8 cellular contexts compared by ENCODE assay signal in genomic region chr19:11987405-11988231, GRCh38. TPM values are rescaled to one million over a fixed set of nuclear protein-coding genes. Genes with fewer than 3 reads are reported as not detected.
DNase-seq lines count a peak whose midpoint lies in the region; ATAC-seq and TF ChIP-seq lines count a peak whose summit lies in the region.

No MANE protein-coding gene starts in this region.

- H3K4me3 ChIP-seq in LNCaP clone FGC (ENCODE audit: low read depth, low read length) (peak overlapping the region; percentile 88), gastroesophageal sphincter (peak overlapping the region; percentile 87 to 98), neutrophil (ENCODE audit: low read depth in 1 of 2, low read length in 1 of 2) (peak overlapping the region; percentile 87 to 93), subcutaneous abdominal adipose tissue (ENCODE audit: low read depth in 1 of 5, low read length in 5 of 5) (peak overlapping the region; percentile 58 to 93 (median 90))

- H3K9me3 ChIP-seq in gastroesophageal sphincter: peaks cover 0 to under 1% (median 0%) of the 10 kb centered on the region in 3 donors
- no peaks in the 10 kb centered on the region for H3K9me3 ChIP-seq in neutrophil
- peaks cover 0 to 3% (median 1%) of the 10 kb centered on the region in 5 donors for H3K9me3 ChIP-seq in subcutaneous abdominal adipose tissue (ENCODE audit: control insufficient read depth in 5 of 5, low read length in 5 of 5)

- H3K27me3 ChIP-seq in gastroesophageal sphincter: no peaks in the 10 kb centered on the region
- H3K27me3 ChIP-seq in neutrophil: no peaks in the 10 kb centered on the region
- H3K27me3 ChIP-seq in subcutaneous abdominal adipose tissue (ENCODE audit: control insufficient read depth in 5 of 5, insufficient read depth in 4 of 5, low read length in 5 of 5): no peaks in the 10 kb centered on the region

- peak; percentile 79 for ATAC-seq in GM21717 (IDR thresholded peaks at IDR 0.05; ENCODE audit: unreplicated experiment)
- peak; percentile 98 for ATAC-seq in gastroesophageal sphincter

- TF ChIP-seq POLR2A in gastroesophageal sphincter (IDR thresholded peaks at IDR 0.05): peak; percentile 83

- DNase-seq in DMS 273 treated with DMSO at 0.1 percent for 48 hours (lab: John Stamatoyannopoulos, UW): peak; percentile 87
- peak; percentile 83 for DNase-seq in LNCaP clone FGC (ENCODE audit: low read depth)
- peak; percentile 95 to 97 for DNase-seq in SHP77 (lab: John Stamatoyannopoulos, UW)
- peak; percentile 92 for DNase-seq in activated gamma-delta T cell treated with Interleukin-2 at 50 U/mL for 16 hours

- WGBS in gastroesophageal sphincter (ENCODE audit: low coverage in 1 of 2), 2 donors: 0 to 1% methylated on average over 13 to 18 of the region's 52 CpGs

- peak overlapping the region; percentile 38 to 93 (median 82) for H3K9ac ChIP-seq in subcutaneous abdominal adipose tissue (ENCODE audit: low read length in 5 of 5)

- H3K27ac ChIP-seq in gastroesophageal sphincter: peak overlapping the region; percentile 89 to 98 (median 94)
- peak overlapping the region; percentile 91 for H3K27ac ChIP-seq in neutrophil
- peak overlapping the region; percentile 79 for H3K27ac ChIP-seq in subcutaneous abdominal adipose tissue (ENCODE audit: low read depth, low read length)

- H3K36me3 ChIP-seq in gastroesophageal sphincter (no peaks in the 10 kb centered on the region), neutrophil (no peaks in the 10 kb centered on the region), subcutaneous abdominal adipose tissue (ENCODE audit: control insufficient read depth in 5 of 5, insufficient read depth in 5 of 5, low read length in 5 of 5) (peaks cover 0 to 4% (median 0%) of the 10 kb centered on the region in 5 donors)

- TF ChIP-seq CTCF in LNCaP clone FGC (IDR thresholded peaks at IDR 0.05; ENCODE audit: control insufficient read depth, extremely low read depth, insufficient read depth) (no peak), gastroesophageal sphincter (IDR thresholded peaks at IDR 0.05) (peak in 1 of 4 experiments; percentile 22), neutrophil (IDR thresholded peaks at IDR 0.05) (peak; percentile 43)

- peaks cover 0 to 23% (median 0%) of the 10 kb centered on the region in 3 donors for H3K4me1 ChIP-seq in gastroesophageal sphincter
- peaks cover 24 to 28% of the 10 kb centered on the region in 2 experiments for H3K4me1 ChIP-seq in neutrophil (ENCODE audit: control insufficient read depth in 1 of 2, insufficient read depth in 1 of 2, low read depth in 1 of 2, low read length in 1 of 2)
- peaks cover 2 to 17% (median 15%) of the 10 kb centered on the region in 5 donors for H3K4me1 ChIP-seq in subcutaneous abdominal adipose tissue (ENCODE audit: control insufficient read depth in 5 of 5, insufficient read depth in 5 of 5, low read length in 5 of 5)

- no peak for TF ChIP-seq EP300 in gastroesophageal sphincter (IDR thresholded peaks at IDR 0.05)

RNA-seq across cellular contexts. Expression of gene ZNF763, which starts 22.8 kb away (rescaled TPM):
- total RNA-seq in gastroesophageal sphincter: 1 to 10 TPM; 4.5 to 8.1 (median 5.1) TPM

RNA-seq across cellular contexts. Expression of gene ZNF433, which starts 47.9 kb away (rescaled TPM):
- total RNA-seq in gastroesophageal sphincter: 10 to 100 TPM in 1 of 4 donors, 1 to 10 TPM in 3; 5.4 to 12.8 (median 6.5) TPM

Comparison
In these comparisons a context has a peak if more than half of its experiments do, and no peak if none do; other contexts are left out.
1. Peak in every context shown above with its lines: DNase-seq, ATAC-seq, H3K4me3 ChIP-seq and H3K27ac ChIP-seq.